ENCODE assay signal across 20 cellular contexts in genomic region chr10:106925187-106925586, GRCh38.
"Had no signal": no experiment of that assay in that cellular context is flagged by ENCODE, and none has a peak within 500 bp of the region (broad histone marks: within the 10 kb centered on the region; RNA-seq: fewer than 3 reads in every experiment).

No MANE protein-coding gene starts in this region.

- H3K27ac ChIP-seq: heart left ventricle, left ventricle myocardium inferior, neutrophil, right lobe of liver, upper lobe of left lung, vagina, VCaP had no signal

- DNase-seq: activated CD4-positive, alpha-beta T cell treated with anti-CD3 and anti-CD28 coated beads for 48 hours; activated CD4-positive, alpha-beta T cell treated with anti-CD3 and anti-CD28 coated beads, Interleukin-2, amount 50 U/mL, for 48 hours; activated CD8-positive, alpha-beta memory T cell treated with anti-CD3 and anti-CD28 coated beads for 24 hours; activated effector memory CD4-positive, alpha-beta T cell treated with Interleukin-2 at 50 U/mL for 16 hours; activated naive CD4-positive, alpha-beta T cell treated with Interleukin-2 at 50 U/mL for 16 hours; anterior cingulate cortex; heart left ventricle; hypothalamus; left ventricle myocardium inferior; mesendoderm; natural killer cell; right lobe of liver; stimulated activated CD4-positive, alpha-beta T cell treated with anti-CD3 and anti-CD28 coated beads, Interleukin-2, amount 100 ng/mL, for 48 hours; T-helper 1 cell; upper lobe of left lung had no signal

- H3K9me3 ChIP-seq: heart left ventricle, left ventricle myocardium inferior, neutrophil, right lobe of liver, upper lobe of left lung, vagina had no signal

- ATAC-seq: activated CD4-positive, CD25-positive, alpha-beta regulatory T cell treated with anti-CD3 and anti-CD28 coated beads, Interleukin-2, amount 50 U/mL, for 24 hours; heart left ventricle; natural killer cell; right lobe of liver had no signal

- H3K4me3 ChIP-seq: heart left ventricle, left ventricle myocardium inferior, lung, right lobe of liver, upper lobe of left lung, vagina had no signal

- H3K4me1 ChIP-seq: heart left ventricle, left ventricle myocardium inferior, right lobe of liver, vagina had no signal

- H3K27me3 ChIP-seq: heart left ventricle, neutrophil, right lobe of liver, upper lobe of left lung, vagina had no signal

- H3K36me3 ChIP-seq: heart left ventricle, left ventricle myocardium inferior, neutrophil, right lobe of liver, upper lobe of left lung, vagina had no signal
